In genomic region chr5:56259002-56259511, GRCh38 we compare ENCODE assay signal across 10 cellular contexts.
DNase-seq lines count a peak whose midpoint lies in the region; ATAC-seq and TF ChIP-seq lines count a peak whose summit lies in the region.
"Had no signal": no experiment of that assay in that cellular context is flagged by ENCODE, and none has a peak within 500 bp of the region (broad histone marks: within the 10 kb centered on the region; RNA-seq: fewer than 3 reads in every experiment).

No MANE protein-coding gene starts in this region.

- no peak overlapping the region for H3K4me3 Mint-ChIP-seq in activated T-cell treated with anti-CD3 and anti-CD28 coated beads, Interleukin-2, amount 50 U/mL, for 24 hours
- peak overlapping the region in 1 of 2 donors; percentile 25 for H3K4me3 Mint-ChIP-seq in stimulated activated naive CD8-positive, alpha-beta T cell treated with anti-CD3 and anti-CD28 coated beads, Interleukin-15, amount 100 ng/mL, for 72 hours
- H3K4me3 Mint-ChIP-seq: CD4-positive, CD25-positive, alpha-beta regulatory T cell had no signal

- H3K9me3 Mint-ChIP-seq in activated T-cell treated with anti-CD3 and anti-CD28 coated beads, Interleukin-2, amount 50 U/mL, for 24 hours = no peaks in the 10 kb centered on the region
- H3K9me3 Mint-ChIP-seq in stimulated activated naive CD8-positive, alpha-beta T cell treated with anti-CD3 and anti-CD28 coated beads, Interleukin-15, amount 100 ng/mL, for 72 hours = no peaks in the 10 kb centered on the region

- peak overlapping the region; percentile 47 for H3K27ac Mint-ChIP-seq in activated T-cell treated with anti-CD3 and anti-CD28 coated beads, Interleukin-2, amount 50 U/mL, for 24 hours
- H3K27ac Mint-ChIP-seq in stimulated activated naive CD8-positive, alpha-beta T cell treated with anti-CD3 and anti-CD28 coated beads, Interleukin-15, amount 100 ng/mL, for 72 hours = no peak overlapping the region
- H3K27ac Mint-ChIP-seq: CD4-positive, CD25-positive, alpha-beta regulatory T cell had no signal

- peak; percentile 99 for ATAC-seq in stimulated activated naive CD8-positive, alpha-beta T cell treated with anti-CD3 and anti-CD28 coated beads, Interleukin-15, amount 100 ng/mL, for 72 hours
- ATAC-seq in GM19035 (IDR thresholded peaks at IDR 0.05; ENCODE audit: unreplicated experiment) (no peak), HG03135 (IDR thresholded peaks at IDR 0.05; ENCODE audit: unreplicated experiment) (no peak)

- no peak for DNase-seq in activated T-cell treated with anti-CD3 and anti-CD28 coated beads, Interleukin-2, amount 50 U/mL, for 24 hours
- DNase-seq in activated T-cell treated with anti-CD3 and anti-CD28 coated beads for 4 hours = no peak
- peak; percentile 72 for DNase-seq in MV-4-11 (lab: John Stamatoyannopoulos, UW)
- peak; percentile 96 for DNase-seq in fibroblast of pulmonary artery (ENCODE audit: low read depth)
- DNase-seq in stimulated activated naive CD8-positive, alpha-beta T cell treated with anti-CD3 and anti-CD28 coated beads, Interleukin-15, amount 100 ng/mL, for 72 hours = peak in 1 of 2 donors; percentile 32
- no peak for DNase-seq in putamen (ENCODE audit: low spot score)
- DNase-seq: CD4-positive, CD25-positive, alpha-beta regulatory T cell; NK-92 treated with Interleukin-12 subunit alpha and Interleukin-12 subunit beta, amount 100 ng/mL, for 24 hours had no signal

- peaks cover 2% of the 10 kb centered on the region for H3K27me3 Mint-ChIP-seq in activated T-cell treated with anti-CD3 and anti-CD28 coated beads, Interleukin-2, amount 50 U/mL, for 24 hours
- no peaks in the 10 kb centered on the region for H3K27me3 Mint-ChIP-seq in stimulated activated naive CD8-positive, alpha-beta T cell treated with anti-CD3 and anti-CD28 coated beads, Interleukin-15, amount 100 ng/mL, for 72 hours

- H3K36me3 Mint-ChIP-seq in activated T-cell treated with anti-CD3 and anti-CD28 coated beads, Interleukin-2, amount 50 U/mL, for 24 hours (ENCODE audit: low read depth) = no peaks in the 10 kb centered on the region
- H3K36me3 Mint-ChIP-seq: CD4-positive, CD25-positive, alpha-beta regulatory T cell had no signal

- H3K4me3 ChIP-seq in fibroblast of pulmonary artery (replicated peaks; ENCODE audit: low read depth, low read length) = no peak overlapping the region

- no peaks in the 10 kb centered on the region for H3K4me1 Mint-ChIP-seq in activated T-cell treated with anti-CD3 and anti-CD28 coated beads, Interleukin-2, amount 50 U/mL, for 24 hours (ENCODE audit: low read depth)
- no peaks in the 10 kb centered on the region for H3K4me1 Mint-ChIP-seq in stimulated activated naive CD8-positive, alpha-beta T cell treated with anti-CD3 and anti-CD28 coated beads, Interleukin-15, amount 100 ng/mL, for 72 hours
- H3K4me1 Mint-ChIP-seq: CD4-positive, CD25-positive, alpha-beta regulatory T cell had no signal

- TF ChIP-seq CTCF in fibroblast of pulmonary artery (IDR thresholded peaks at IDR 0.05; ENCODE audit: low read length, missing control alignments) = no peak

Comparison
In these comparisons a context has a peak if more than half of its experiments do, and no peak if none do; other contexts are left out.
1. DNase-seq: peak in MV-4-11 (single experiment) and fibroblast of pulmonary artery (single experiment); none in activated T-cell treated with anti-CD3 and anti-CD28 coated beads, Interleukin-2, amount 50 U/mL, for 24 hours (single experiment), activated T-cell treated with anti-CD3 and anti-CD28 coated beads for 4 hours (single experiment) and putamen (single experiment).